In the genomic region with DNA sequence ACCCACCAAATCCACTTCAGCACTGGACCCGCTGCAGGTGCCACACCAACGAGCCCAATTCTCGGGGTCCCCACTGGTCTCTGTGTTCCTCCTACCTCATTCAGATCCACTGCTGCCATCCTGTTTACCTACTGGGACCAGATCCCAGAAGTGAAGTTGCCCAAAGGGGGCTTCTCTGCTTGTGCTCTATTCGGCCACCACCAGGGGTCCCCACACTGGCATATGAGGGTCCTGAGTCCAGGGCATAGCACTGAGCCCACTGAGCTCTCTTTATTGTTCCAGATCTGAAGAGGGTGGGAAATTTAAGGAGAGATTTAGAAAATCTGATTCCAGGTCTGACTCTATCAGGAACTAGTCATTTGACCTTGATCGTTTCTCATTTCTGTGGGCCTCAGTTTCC, we compare ENCODE assay signal across 1 cellular context.
TF ChIP-seq lines count a peak whose summit lies in the region.

No MANE protein-coding gene starts in this region.

TF ChIP-seq in H1, 55 proteins besides CTCF, POLR2A, EP300 and RAD21:
- TF ChIP-seq CEBPB (IDR thresholded peaks at IDR 0.05; ENCODE audit: low read depth, low read length) (no peak), TCF12 (IDR thresholded peaks at IDR 0.05; ENCODE audit: low read depth, low read length) (no peak)
